Comparison of ENCODE assay signal across 1 cellular context in genomic region chr9:78011037-78011436, GRCh38.
TF ChIP-seq lines count a peak whose summit lies in the region.

No MANE protein-coding gene starts in this region.

TF ChIP-seq in K562, 482 proteins besides CTCF, POLR2A, EP300 and RAD21 (continued from another document):
- TF ChIP-seq MGA (IDR thresholded peaks at IDR 0.05) (no peak), HMGN3 (IDR thresholded peaks at IDR 0.05; ENCODE audit: borderline replicate concordance, extremely low read depth, insufficient read length, low read depth, low read length) (no peak), ZSCAN32 (CRISPR knock-in tag; IDR thresholded peaks at IDR 0.05) (no peak), USF1 (CRISPR knock-in tag; IDR thresholded peaks at IDR 0.05) (no peak), SFPQ (IDR thresholded peaks at IDR 0.05; ENCODE audit: low read depth, low read length) (no peak), E2F8 (IDR thresholded peaks at IDR 0.05; ENCODE audit: low read depth, partially characterized antibody) (no peak), KLF16 (IDR thresholded peaks at IDR 0.05) (no peak), HDAC8 (tag; IDR thresholded peaks at IDR 0.05) (no peak), ETS2 (tag; IDR thresholded peaks at IDR 0.05; ENCODE audit: borderline replicate concordance, poor library complexity, severe bottlenecking) (no peak), ARID3A (IDR thresholded peaks at IDR 0.05; ENCODE audit: borderline replicate concordance, low read depth, low read length) (no peak), TEAD4 (IDR thresholded peaks at IDR 0.05; ENCODE audit: low read length) (no peak), TEAD4 (CRISPR knock-in tag; IDR thresholded peaks at IDR 0.05; ENCODE audit: borderline replicate concordance) (no peak), FUS (optimal IDR thresholded peaks at IDR 0.05; ENCODE audit: low read depth, low read length) (no peak), RFX5 (IDR thresholded peaks at IDR 0.05; ENCODE audit: low read depth, low read length) (no peak), RUNX1 (IDR thresholded peaks at IDR 0.05; ENCODE audit: low read depth) (no peak), NFIC (IDR thresholded peaks at IDR 0.05) (no peak), GTF2F1 (IDR thresholded peaks at IDR 0.05; ENCODE audit: low read depth, low read length) (no peak), PATZ1 (CRISPR knock-in tag; IDR thresholded peaks at IDR 0.05; ENCODE audit: borderline replicate concordance) (no peak), PRDM10 (IDR thresholded peaks at IDR 0.05; ENCODE audit: partially characterized antibody) (peak; percentile 24), BCL6 (CRISPR knock-in tag; IDR thresholded peaks at IDR 0.05) (no peak), MEF2D (tag; conservative IDR thresholded peaks at IDR 0.05; ENCODE audit: low read depth) (peak; percentile 66; the same call in 1 of the 2 replicates), MEF2A (IDR thresholded peaks at IDR 0.05; ENCODE audit: control insufficient read depth, low read depth, low read length) (peak; percentile 73; the same call in 1 of the 2 replicates)
